1 cellular context compared by ENCODE assay signal in genomic region chr7:140881507-140882228, GRCh38.
TF ChIP-seq lines count a peak whose summit lies in the region.

No MANE protein-coding gene starts in this region.

TF ChIP-seq in GM12878, 131 proteins besides CTCF, POLR2A, EP300 and RAD21 (continued from another document and continues in another):
- TF ChIP-seq SIX5 (IDR thresholded peaks at IDR 0.05; ENCODE audit: low read depth, low read length, severe bottlenecking) (no peak), SMAD5 (IDR thresholded peaks at IDR 0.05; ENCODE audit: low read depth) (no peak), RELA (IDR thresholded peaks at IDR 0.05; ENCODE audit: borderline replicate concordance, partially characterized antibody) (no peak), NR2C1 (IDR thresholded peaks at IDR 0.05) (no peak), STAT1 (conservative IDR thresholded peaks at IDR 0.05) (no peak), CEBPB (IDR thresholded peaks at IDR 0.05; ENCODE audit: borderline replicate concordance in 1 of 2, low read depth in 2 of 2, low read length in 2 of 2) (no peak), PKNOX1 (IDR thresholded peaks at IDR 0.05) (peak; percentile 57), BRCA1 (IDR thresholded peaks at IDR 0.05; ENCODE audit: low read depth, low read length) (no peak), YY1 (IDR thresholded peaks at IDR 0.05; ENCODE audit: low read depth, low read length) (no peak), E2F8 (IDR thresholded peaks at IDR 0.05; ENCODE audit: low read depth, partially characterized antibody) (no peak), PBX3 (IDR thresholded peaks at IDR 0.05; ENCODE audit: insufficient replicate concordance, low read depth, low read length) (no peak), E4F1 (IDR thresholded peaks at IDR 0.05; ENCODE audit: borderline replicate concordance, partially characterized antibody) (no peak), SMAD1 (IDR thresholded peaks at IDR 0.05; ENCODE audit: low read depth, partially characterized antibody) (no peak), EZH2 (IDR thresholded peaks at IDR 0.05; ENCODE audit: borderline replicate concordance, control insufficient read depth, low read depth, low read length) (no peak), IKZF1 (conservative IDR thresholded peaks at IDR 0.05) (0 out of 2 replicates have a peak, but pooled peaks have one; percentile 28), USF2 (IDR thresholded peaks at IDR 0.05; ENCODE audit: borderline replicate concordance, low read depth, low read length) (no peak; the same call in 1 of the 2 replicates), NRF1 (conservative IDR thresholded peaks at IDR 0.05; ENCODE audit: low read depth, low read length) (no peak), HDGF (IDR thresholded peaks at IDR 0.05) (no peak), ZBTB11 (CRISPR knock-in tag; IDR thresholded peaks at IDR 0.05) (no peak), JUNB (IDR thresholded peaks at IDR 0.05) (peak; percentile 67), ZNF384 (IDR thresholded peaks at IDR 0.05; ENCODE audit: borderline replicate concordance, low read depth, low read length) (no peak), EGR1 (IDR thresholded peaks at IDR 0.05; ENCODE audit: borderline replicate concordance in 1 of 2, low read depth in 2 of 2, low read length in 2 of 2) (no peak), TBL1XR1 (IDR thresholded peaks at IDR 0.05; ENCODE audit: low read depth, low read length) (no peak), ZNF217 (IDR thresholded peaks at IDR 0.05) (no peak), POLR2AphosphoS2 (IDR thresholded peaks at IDR 0.05; ENCODE audit: low read depth, low read length) (no peak), ZNF592 (IDR thresholded peaks at IDR 0.05) (no peak), USF1 (IDR thresholded peaks at IDR 0.05; ENCODE audit: borderline replicate concordance, extremely low read length, insufficient read depth, low read depth, low read length) (no peak), NBN (IDR thresholded peaks at IDR 0.05) (no peak), WRNIP1 (IDR thresholded peaks at IDR 0.05; ENCODE audit: borderline replicate concordance, low read depth, low read length) (no peak), BCLAF1 (IDR thresholded peaks at IDR 0.05) (no peak), CHD4 (IDR thresholded peaks at IDR 0.05) (no peak), FOXM1 (IDR thresholded peaks at IDR 0.05; ENCODE audit: low read depth, low read length) (no peak), RFX5 (IDR thresholded peaks at IDR 0.05; ENCODE audit: low read depth, low read length) (no peak), MTA2 (IDR thresholded peaks at IDR 0.05; ENCODE audit: low read depth) (peak; percentile 78), CREB1 (IDR thresholded peaks at IDR 0.05; ENCODE audit: low read depth) (no peak), CHD2 (IDR thresholded peaks at IDR 0.05; ENCODE audit: borderline replicate concordance, low read depth, low read length) (no peak), NR2F1 (conservative IDR thresholded peaks at IDR 0.05) (no peak), LARP7 (IDR thresholded peaks at IDR 0.05) (no peak), BACH1 (IDR thresholded peaks at IDR 0.05; ENCODE audit: borderline replicate concordance) (no peak), PAX8 (IDR thresholded peaks at IDR 0.05) (no peak), KDM1A (IDR thresholded peaks at IDR 0.05; ENCODE audit: borderline replicate concordance) (no peak), FOXK2 (IDR thresholded peaks at IDR 0.05) (no peak), E2F4 (IDR thresholded peaks at IDR 0.05; ENCODE audit: low read depth, low read length) (no peak)
